In the genomic region with DNA sequence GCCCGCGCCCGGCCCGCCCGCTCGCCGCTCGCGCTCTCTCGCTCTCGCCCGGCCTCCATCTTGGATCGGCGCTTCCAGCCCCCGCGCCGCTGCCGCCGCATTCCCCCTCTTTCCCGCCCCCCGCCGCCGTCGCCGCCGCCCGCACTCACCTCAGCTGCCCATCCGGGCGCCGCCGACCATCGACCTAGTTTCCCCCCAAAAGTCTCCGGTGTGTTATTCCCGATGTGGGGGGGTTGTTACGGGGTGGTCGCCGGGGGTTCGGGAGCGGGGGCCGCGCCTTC, we compare ENCODE assay signal across 8 cellular contexts. TPM values are rescaled to one million over a fixed set of nuclear protein-coding genes. Genes with fewer than 3 reads are reported as not detected.
DNase-seq lines count a peak whose midpoint lies in the region; ATAC-seq lines count a peak whose summit lies in the region.

No MANE protein-coding gene starts in this region.

- H3K4me1 ChIP-seq in iPS-18a (ENCODE audit: control insufficient read depth, low read depth, low read length) = peaks cover 26% of the 10 kb centered on the region

- peak; percentile 82 for DNase-seq in NCI-H1092 treated with DMSO at 0.1 percent for 48 hours (lab: John Stamatoyannopoulos, UW)
- no peak for DNase-seq in NCI-H1092 (lab: John Stamatoyannopoulos, UW)
- DNase-seq in Jurkat, Clone E6-1 (ENCODE audit: low read depth, low spot score) = no peak
- no peak for DNase-seq in activated naive CD8-positive, alpha-beta T cell treated with anti-CD3 and anti-CD28 coated beads, Interleukin-2, amount 10 ng/mL, durations not matched to agents 7 days and 5 days
- no peak for DNase-seq in HuH-7.5 (ENCODE audit: low spot score)

- H3K4me1 Mint-ChIP-seq in activated naive CD8-positive, alpha-beta T cell treated with anti-CD3 and anti-CD28 coated beads, Interleukin-2, amount 10 ng/mL, durations not matched to agents 7 days and 5 days = peaks cover 35% of the 10 kb centered on the region
- H3K4me1 Mint-ChIP-seq in stimulated activated naive CD8-positive, alpha-beta T cell treated with anti-CD3 and anti-CD28 coated beads, Interleukin-15, Interleukin-2, amounts not matched to agents 100 ng/mL and 50 ng/mL, for 24 hours (ENCODE audit: low read depth) = peaks cover 52% of the 10 kb centered on the region

- peak; percentile 14 for ATAC-seq in GM21526 (IDR thresholded peaks at IDR 0.05; ENCODE audit: low FRiP score, unreplicated experiment)
- ATAC-seq in activated naive CD8-positive, alpha-beta T cell treated with anti-CD3 and anti-CD28 coated beads, Interleukin-2, amount 10 ng/mL, durations not matched to agents 7 days and 5 days (ENCODE audit: low read depth) = peak; percentile 17

- H3K36me3 Mint-ChIP-seq in activated naive CD8-positive, alpha-beta T cell treated with anti-CD3 and anti-CD28 coated beads, Interleukin-2, amount 10 ng/mL, durations not matched to agents 7 days and 5 days = peaks cover 2% of the 10 kb centered on the region
- H3K36me3 Mint-ChIP-seq in stimulated activated naive CD8-positive, alpha-beta T cell treated with anti-CD3 and anti-CD28 coated beads, Interleukin-15, Interleukin-2, amounts not matched to agents 100 ng/mL and 50 ng/mL, for 24 hours (ENCODE audit: low read depth) = no peaks in the 10 kb centered on the region

- no peak overlapping the region for H3K27ac ChIP-seq in iPS-18a (ENCODE audit: low read length)

- H3K4me3 ChIP-seq in Jurkat, Clone E6-1 (ENCODE audit: low read length) = peak overlapping the region; percentile 75
- H3K4me3 ChIP-seq in iPS-18a (ENCODE audit: low read length) = peak overlapping the region; percentile 65

- POLR2A ChIA-PET in activated naive CD8-positive, alpha-beta T cell treated with anti-CD3 and anti-CD28 coated beads, Interleukin-2, amount 10 ng/mL, durations not matched to agents 7 days and 5 days (lab: Charles Lee) = interaction anchor here (0.6 to 3.2 kb wide), 16 partner anchors 8 to 681 kb away, joined by 3 to 76 read pairs (median 6); a partner anchor contains a TSS

- peak overlapping the region; percentile 92 for H3K4me3 Mint-ChIP-seq in activated naive CD8-positive, alpha-beta T cell treated with anti-CD3 and anti-CD28 coated beads, Interleukin-2, amount 10 ng/mL, durations not matched to agents 7 days and 5 days
- peak overlapping the region; percentile 97 for H3K4me3 Mint-ChIP-seq in stimulated activated naive CD8-positive, alpha-beta T cell treated with anti-CD3 and anti-CD28 coated beads, Interleukin-15, Interleukin-2, amounts not matched to agents 100 ng/mL and 50 ng/mL, for 24 hours

- H3K9me3 Mint-ChIP-seq in activated naive CD8-positive, alpha-beta T cell treated with anti-CD3 and anti-CD28 coated beads, Interleukin-2, amount 10 ng/mL, durations not matched to agents 7 days and 5 days = no peaks in the 10 kb centered on the region
- H3K9me3 Mint-ChIP-seq in stimulated activated naive CD8-positive, alpha-beta T cell treated with anti-CD3 and anti-CD28 coated beads, Interleukin-15, Interleukin-2, amounts not matched to agents 100 ng/mL and 50 ng/mL, for 24 hours = no peaks in the 10 kb centered on the region

- peak overlapping the region; percentile 97 for H3K27ac Mint-ChIP-seq in activated naive CD8-positive, alpha-beta T cell treated with anti-CD3 and anti-CD28 coated beads, Interleukin-2, amount 10 ng/mL, durations not matched to agents 7 days and 5 days
- H3K27ac Mint-ChIP-seq in stimulated activated naive CD8-positive, alpha-beta T cell treated with anti-CD3 and anti-CD28 coated beads, Interleukin-15, Interleukin-2, amounts not matched to agents 100 ng/mL and 50 ng/mL, for 24 hours = peak overlapping the region; percentile 97

- H3K27me3 Mint-ChIP-seq in activated naive CD8-positive, alpha-beta T cell treated with anti-CD3 and anti-CD28 coated beads, Interleukin-2, amount 10 ng/mL, durations not matched to agents 7 days and 5 days = no peaks in the 10 kb centered on the region
- no peaks in the 10 kb centered on the region for H3K27me3 Mint-ChIP-seq in stimulated activated naive CD8-positive, alpha-beta T cell treated with anti-CD3 and anti-CD28 coated beads, Interleukin-15, Interleukin-2, amounts not matched to agents 100 ng/mL and 50 ng/mL, for 24 hours

- H3K36me3 ChIP-seq in iPS-18a (ENCODE audit: control insufficient read depth, low read depth, low read length) = no peaks in the 10 kb centered on the region

- no peaks in the 10 kb centered on the region for H3K27me3 ChIP-seq in iPS-18a (ENCODE audit: control insufficient read depth, insufficient read depth, low read length)

- no peaks in the 10 kb centered on the region for H3K9me3 ChIP-seq in iPS-18a (ENCODE audit: control insufficient read depth, low read depth, low read length)

- H3K9ac ChIP-seq in iPS-18a (ENCODE audit: low read length) = peak overlapping the region; percentile 96

RNA-seq across cellular contexts. Expression of a gene that starts 0.2 kb away (rescaled TPM):
- 19.6 TPM for polyA plus RNA-seq in Jurkat, Clone E6-1 (2012; ENCODE audit: insufficient read depth, insufficient read length)
- 10 to 100 TPM; 39.4 to 43.7 TPM for total RNA-seq in activated naive CD8-positive, alpha-beta T cell treated with anti-CD3 and anti-CD28 coated beads, Interleukin-2, amount 10 ng/mL, durations not matched to agents 7 days and 5 days
